ENCODE assay signal across 8 cellular contexts in genomic region chrX:119871245-119871598, GRCh38. TPM values are rescaled to one million over a fixed set of nuclear protein-coding genes. Genes with fewer than 3 reads are reported as not detected.
DNase-seq lines count a peak whose midpoint lies in the region; ATAC-seq, FAIRE-seq and TF ChIP-seq lines count a peak whose summit lies in the region.

No MANE protein-coding gene starts in this region.

- H3K36me3 ChIP-seq in hepatocyte (replicated peaks; ENCODE audit: insufficient read depth, low read depth) (no peaks in the 10 kb centered on the region), smooth muscle cell (ENCODE audit: low read depth) (no peaks in the 10 kb centered on the region)

- peak; percentile 20 for DNase-seq in Ammon's horn (ENCODE audit: low spot score)
- DNase-seq in activated T-helper 2 cell treated with anti-CD3 and anti-CD28 coated beads, Interferon-gamma antibody, Interleukin-2, Interleukin-4, amounts not matched to agents 10 μg/mL and 5 μg/mL and 100 μg/mL, durations not matched to agents 14 hours and 24 hours and 36 hours (ENCODE audit: low spot score): no peak
- DNase-seq in hepatocyte (ENCODE audit: low spot score): peak; percentile 12
- DNase-seq in smooth muscle cell (lab: John Stamatoyannopoulos, UW; ENCODE audit: unreplicated experiment): no peak
- DNase-seq in RCC 7860 (ENCODE audit: low spot score): no peak
- no peak for DNase-seq in NOMO-1 (lab: John Stamatoyannopoulos, UW; ENCODE audit: unreplicated experiment in 2 of 2)

- no peaks in the 10 kb centered on the region for H4K20me1 ChIP-seq in hepatocyte (ENCODE audit: insufficient read depth, poor library complexity, severe bottlenecking)
- peaks cover 3% of the 10 kb centered on the region for H4K20me1 ChIP-seq in smooth muscle cell (ENCODE audit: low read depth)

- H3K27me3 ChIP-seq in hepatocyte (no peaks in the 10 kb centered on the region), smooth muscle cell (ENCODE audit: low read depth) (no peaks in the 10 kb centered on the region)

- H3K4me1 Mint-ChIP-seq in activated T-helper 2 cell treated with anti-CD3 and anti-CD28 coated beads, Interferon-gamma antibody, Interleukin-2, Interleukin-4, amounts not matched to agents 10 μg/mL and 5 μg/mL and 100 μg/mL, durations not matched to agents 14 hours and 24 hours and 36 hours (ENCODE audit: low read depth): peaks cover 5% of the 10 kb centered on the region

- FAIRE-seq in RCC 7860 (lab: Jason Lieb, UNC): no peak

- no peaks in the 10 kb centered on the region for H3F3A ChIP-seq in smooth muscle cell (ENCODE audit: low read depth)

- intact Hi-C loops in activated T-helper 2 cell treated with anti-CD3 and anti-CD28 coated beads, Interferon-gamma antibody, Interleukin-2, Interleukin-4, amounts not matched to agents 10 μg/mL and 5 μg/mL and 100 μg/mL, durations not matched to agents 14 hours and 24 hours and 36 hours (cut with micrococcal nuclease): loop anchor here (1.0 to 5.0 kb wide), 4 partner anchors 18 to 184 kb away; partner anchors contain the start of genes NKAP and RPL39

- H3K9me2 ChIP-seq in hepatocyte (replicated peaks; ENCODE audit: insufficient read depth): no peaks in the 10 kb centered on the region

- H3K27ac Mint-ChIP-seq in activated T-helper 2 cell treated with anti-CD3 and anti-CD28 coated beads, Interferon-gamma antibody, Interleukin-2, Interleukin-4, amounts not matched to agents 10 μg/mL and 5 μg/mL and 100 μg/mL, durations not matched to agents 14 hours and 24 hours and 36 hours: peak overlapping the region; percentile 99

- peak overlapping the region; percentile 42 for H2AFZ ChIP-seq in hepatocyte
- peak overlapping the region; percentile 62 for H2AFZ ChIP-seq in smooth muscle cell (ENCODE audit: low read depth)

- H3K79me2 ChIP-seq in hepatocyte (peaks cover 34% of the 10 kb centered on the region), smooth muscle cell (ENCODE audit: low read depth) (peaks cover 13% of the 10 kb centered on the region)

- no peaks in the 10 kb centered on the region for H3K9me3 Mint-ChIP-seq in activated T-helper 2 cell treated with anti-CD3 and anti-CD28 coated beads, Interferon-gamma antibody, Interleukin-2, Interleukin-4, amounts not matched to agents 10 μg/mL and 5 μg/mL and 100 μg/mL, durations not matched to agents 14 hours and 24 hours and 36 hours

- H3K9ac ChIP-seq in smooth muscle cell (ENCODE audit: low read depth): peak overlapping the region; percentile 78

- H3K4me3 ChIP-seq in hepatocyte: peak overlapping the region; percentile 63
- peak overlapping the region; percentile 66 for H3K4me3 ChIP-seq in smooth muscle cell

- H3K27ac ChIP-seq in hepatocyte (peak overlapping the region; percentile 97), smooth muscle cell (ENCODE audit: low read depth) (peak overlapping the region; percentile 86)

- H3K4me1 ChIP-seq in hepatocyte (ENCODE audit: insufficient read depth) (peaks cover 5% of the 10 kb centered on the region), smooth muscle cell (ENCODE audit: low read depth) (no peaks in the 10 kb centered on the region)

- H3K4me2 ChIP-seq in hepatocyte: peak overlapping the region; percentile 73
- H3K4me2 ChIP-seq in smooth muscle cell: peak overlapping the region; percentile 83

- H3K4me3 Mint-ChIP-seq in activated T-helper 2 cell treated with anti-CD3 and anti-CD28 coated beads, Interferon-gamma antibody, Interleukin-2, Interleukin-4, amounts not matched to agents 10 μg/mL and 5 μg/mL and 100 μg/mL, durations not matched to agents 14 hours and 24 hours and 36 hours (ENCODE audit: low read depth): peak overlapping the region; percentile 96

- H3K9me3 ChIP-seq in hepatocyte (ENCODE audit: low read depth): no peaks in the 10 kb centered on the region
- H3K9me3 ChIP-seq in smooth muscle cell (replicated peaks; ENCODE audit: low read depth): no peaks in the 10 kb centered on the region

- H3K36me3 Mint-ChIP-seq in activated T-helper 2 cell treated with anti-CD3 and anti-CD28 coated beads, Interferon-gamma antibody, Interleukin-2, Interleukin-4, amounts not matched to agents 10 μg/mL and 5 μg/mL and 100 μg/mL, durations not matched to agents 14 hours and 24 hours and 36 hours (ENCODE audit: low read depth): peaks cover 29% of the 10 kb centered on the region

- TF ChIP-seq CTCF in hepatocyte (IDR thresholded peaks at IDR 0.05; ENCODE audit: poor library complexity): no peak
- TF ChIP-seq CTCF in smooth muscle cell (IDR thresholded peaks at IDR 0.05; ENCODE audit: borderline replicate concordance, insufficient read depth, poor library complexity, severe bottlenecking): no peak

- no peaks in the 10 kb centered on the region for H3K27me3 Mint-ChIP-seq in activated T-helper 2 cell treated with anti-CD3 and anti-CD28 coated beads, Interferon-gamma antibody, Interleukin-2, Interleukin-4, amounts not matched to agents 10 μg/mL and 5 μg/mL and 100 μg/mL, durations not matched to agents 14 hours and 24 hours and 36 hours (ENCODE audit: low read depth)

- ATAC-seq in GM19372 (IDR thresholded peaks at IDR 0.05; ENCODE audit: low read depth, unreplicated experiment) (peak; percentile 39), HG03432 (IDR thresholded peaks at IDR 0.05; ENCODE audit: unreplicated experiment) (peak; percentile 49)

- 43% methylated on average over 26 of the region's 26 CpGs for WGBS in hepatocyte (ENCODE audit: low lambda C conversion rate, missing lambda C conversion rate)
- 33% methylated on average over 26 of the region's 26 CpGs for WGBS in smooth muscle cell (ENCODE audit: low lambda C conversion rate)

RNA-seq across cellular contexts. Expression of gene RNF113A, which starts 0.3 kb away (rescaled TPM):
- 24.0 and 26.8 TPM in 2 replicates for total RNA-seq in activated T-helper 2 cell treated with anti-CD3 and anti-CD28 coated beads, Interferon-gamma antibody, Interleukin-2, Interleukin-4, amounts not matched to agents 10 μg/mL and 5 μg/mL and 100 μg/mL, durations not matched to agents 14 hours and 24 hours and 36 hours
- total RNA-seq in hepatocyte (19.7 and 25.8 TPM in 2 replicates), smooth muscle cell (16.9 and 25.7 TPM in 2 replicates)
- polyA plus RNA-seq in hepatocyte (14.1 and 19.7 TPM in 2 replicates), smooth muscle cell (19.0 and 19.7 TPM in 2 replicates)

RNA-seq across cellular contexts. Expression of gene NDUFA1, which starts 0.4 kb away (rescaled TPM):
- total RNA-seq in activated T-helper 2 cell treated with anti-CD3 and anti-CD28 coated beads, Interferon-gamma antibody, Interleukin-2, Interleukin-4, amounts not matched to agents 10 μg/mL and 5 μg/mL and 100 μg/mL, durations not matched to agents 14 hours and 24 hours and 36 hours: 82.6 and 84.4 TPM in 2 replicates
- total RNA-seq in hepatocyte: 68.3 and 84.4 TPM in 2 replicates
- polyA plus RNA-seq in hepatocyte: 321 and 324 TPM in 2 replicates
- 76.4 and 95.9 TPM in 2 replicates for total RNA-seq in smooth muscle cell
- polyA plus RNA-seq in smooth muscle cell: 282 and 313 TPM in 2 replicates

RNA-seq across cellular contexts. Expression of gene UPF3B, which starts 18.5 kb away (rescaled TPM):
- total RNA-seq in activated T-helper 2 cell treated with anti-CD3 and anti-CD28 coated beads, Interferon-gamma antibody, Interleukin-2, Interleukin-4, amounts not matched to agents 10 μg/mL and 5 μg/mL and 100 μg/mL, durations not matched to agents 14 hours and 24 hours and 36 hours: 13.9 TPM in 2 replicates
- total RNA-seq in hepatocyte: 3.3 and 4.3 TPM in 2 replicates
- polyA plus RNA-seq in hepatocyte: 6.7 and 11.0 TPM in 2 replicates
- total RNA-seq in smooth muscle cell: 2.8 and 3.7 TPM in 2 replicates
- polyA plus RNA-seq in smooth muscle cell: 7.9 and 13.0 TPM in 2 replicates

RNA-seq across cellular contexts. Expression of gene AKAP14, which starts 24.5 kb away (rescaled TPM):
- total RNA-seq in activated T-helper 2 cell treated with anti-CD3 and anti-CD28 coated beads, Interferon-gamma antibody, Interleukin-2, Interleukin-4, amounts not matched to agents 10 μg/mL and 5 μg/mL and 100 μg/mL, durations not matched to agents 14 hours and 24 hours and 36 hours: not detected in 2 replicates
- not detected in 2 replicates for total RNA-seq in hepatocyte
- polyA plus RNA-seq in hepatocyte: not detected in 2 replicates
- not detected in 2 replicates for total RNA-seq in smooth muscle cell
- polyA plus RNA-seq in smooth muscle cell: 0.40 and 2.1 TPM in 2 replicates

Comparison
In these comparisons a context has a peak if more than half of its experiments do, and no peak if none do; other contexts are left out.
1. DNase-seq: peak in Ammon's horn (single experiment) and hepatocyte (single experiment); none in activated T-helper 2 cell treated with anti-CD3 and anti-CD28 coated beads, Interferon-gamma antibody, Interleukin-2, Interleukin-4, amounts not matched to agents 10 μg/mL and 5 μg/mL and 100 μg/mL, durations not matched to agents 14 hours and 24 hours and 36 hours (single experiment), smooth muscle cell (single experiment), RCC 7860 (single experiment) and NOMO-1 (0 of 2).